In the genomic region with DNA sequence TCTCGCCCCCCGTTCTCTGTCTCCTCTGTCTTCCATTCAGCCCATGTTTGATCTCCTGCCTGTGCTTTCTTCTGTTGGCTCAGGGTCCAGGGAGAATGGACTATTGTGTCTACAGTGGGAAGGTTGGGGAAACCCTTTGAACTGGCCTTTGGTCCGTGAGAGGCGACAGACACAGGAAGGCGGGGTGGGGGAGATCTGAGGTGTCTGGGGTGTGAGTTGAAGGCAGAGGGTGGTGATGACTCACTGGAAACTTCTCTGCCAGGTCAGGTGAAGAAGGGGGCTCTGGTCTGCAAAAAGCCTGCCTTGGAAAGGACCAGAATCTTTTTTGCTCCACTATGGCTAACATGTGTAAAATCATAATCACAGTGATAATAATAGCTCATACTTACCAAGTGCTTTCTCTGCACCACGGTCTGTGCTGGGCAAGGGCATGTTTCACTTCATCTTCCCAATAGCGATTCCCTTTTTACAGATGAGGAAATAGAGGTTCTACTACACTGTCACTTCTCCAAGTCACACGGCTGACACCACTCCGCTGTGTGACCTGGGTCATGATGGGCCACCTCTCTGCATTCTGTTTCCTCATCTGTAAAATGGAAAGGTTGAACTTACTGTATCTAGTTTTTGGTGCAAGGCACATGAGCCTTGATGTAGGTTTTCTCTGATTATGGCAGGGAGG, we compare ENCODE assay signal across 26 cellular contexts.
DNase-seq lines count a peak whose midpoint lies in the region; ATAC-seq, FAIRE-seq and TF ChIP-seq lines count a peak whose summit lies in the region.
"Had no signal": no experiment of that assay in that cellular context is flagged by ENCODE, and none has a peak within 500 bp of the region (broad histone marks: within the 10 kb centered on the region; RNA-seq: fewer than 3 reads in every experiment).

No MANE protein-coding gene starts in this region.

- peaks cover 16% of the 10 kb centered on the region for H3K27me3 Mint-ChIP-seq in neural progenitor cell (ENCODE audit: insufficient read depth, low read depth)

- TF ChIP-seq POLR2A in GM12878 (IDR thresholded peaks at IDR 0.05; ENCODE audit: low read depth, low read length) = no peak

- no peak overlapping the region for H3K27ac ChIP-seq in GM12878 (ENCODE audit: control insufficient read depth, insufficient read depth)
- no peak overlapping the region for H3K27ac ChIP-seq in neural progenitor cell
- H3K27ac ChIP-seq: HL-60, left ventricle myocardium inferior, right atrium auricular region, transverse colon had no signal

- H3K4me2 ChIP-seq in GM12878 (ENCODE audit: control insufficient read depth, insufficient read depth) (no peak overlapping the region), neural progenitor cell (no peak overlapping the region)

- no peaks in the 10 kb centered on the region; the same call in 2 of the 3 replicates for H3K9me3 ChIP-seq in GM12878 (replicated peaks; ENCODE audit: control insufficient read depth, insufficient read depth, low read length)
- no peaks in the 10 kb centered on the region for H3K9me3 ChIP-seq in neural progenitor cell (ENCODE audit: low read depth)
- H3K9me3 ChIP-seq: right atrium auricular region, transverse colon had no signal

- POLR2A ChIA-PET in GM12878 (lab: Charles Lee) = no interaction called here

- RAD21 ChIA-PET in GM12878 (lab: Charles Lee; ENCODE audit: unreplicated experiment) = no interaction called here

- H3K27ac Mint-ChIP-seq in neural progenitor cell = peak overlapping the region; percentile 51
- H3K27ac Mint-ChIP-seq: activated naive CD8-positive, alpha-beta T cell treated with anti-CD3 and anti-CD28 coated beads, Interleukin-2, amount 50 U/mL, for 24 hours; natural killer cell treated with Interleukin-12 subunit alpha and Interleukin-12 subunit beta and Interleukin-15 and Interleukin-18, amount 100 ng/mL, for 72 hours; T-helper 2 cell treated with Interferon-gamma antibody and Interleukin-4, amounts not matched to agents 5 μg/mL and 100 μg/mL, for 36 hours had no signal

- BruUV-seq in GM12878 (replicated peaks; lab: Mats Ljungman, UMichigan) = no TSS peak

- H3K9me3 Mint-ChIP-seq in neural progenitor cell = peaks cover 10% of the 10 kb centered on the region
- H3K9me3 Mint-ChIP-seq: activated naive CD8-positive, alpha-beta T cell treated with anti-CD3 and anti-CD28 coated beads, Interleukin-2, amount 50 U/mL, for 24 hours; activated T-cell treated with anti-CD3 and anti-CD28 coated beads, Interleukin-2, amount 50 U/mL, for 4 hours; natural killer cell treated with Interleukin-12 subunit alpha and Interleukin-12 subunit beta and Interleukin-15 and Interleukin-18, amount 100 ng/mL, for 72 hours; T-helper 2 cell treated with Interferon-gamma antibody and Interleukin-4, amounts not matched to agents 5 μg/mL and 100 μg/mL, for 36 hours had no signal

- no peak for TF ChIP-seq RAD21 in GM12878 (IDR thresholded peaks at IDR 0.05; ENCODE audit: insufficient read depth, low read depth, low read length)

- no peak for TF ChIP-seq CTCF in GM12865 (IDR thresholded peaks at IDR 0.05; ENCODE audit: insufficient read depth, low read depth, low read length, missing control alignments)
- TF ChIP-seq CTCF in GM12878 (IDR thresholded peaks at IDR 0.05 in 2 of 3, conservative IDR thresholded peaks at IDR 0.05 in 1 of 3; ENCODE audit: control insufficient read depth in 2 of 3, extremely low read depth in 1 of 3, insufficient read depth in 1 of 3, low read depth in 3 of 3, low read length in 3 of 3) = no peak
- no peak for TF ChIP-seq CTCF in neural progenitor cell (IDR thresholded peaks at IDR 0.05)

- CTCF ChIA-PET in GM12878 (lab: Yijun Ruan, JAX) = no interaction called here

- SMC1A ChIA-PET in GM12878 (lab: Charles Lee; ENCODE audit: uncharacterized antibody, unreplicated experiment) = interaction anchor here (0.6 kb wide), 1 partner anchor 18 kb away, joined by 3 read pairs; no protein-coding TSS in a partner anchor

- ATAC-seq in HG02798 (IDR thresholded peaks at IDR 0.05; ENCODE audit: poor library complexity, unreplicated experiment) = peak; percentile 44
- ATAC-seq in GM12878 = peak; percentile 48
- ATAC-seq: activated naive CD8-positive, alpha-beta T cell treated with anti-CD3 and anti-CD28 coated beads, Interleukin-2, amount 50 U/mL, for 24 hours; activated T-cell treated with anti-CD3 and anti-CD28 coated beads, Interleukin-2, amount 50 U/mL, for 4 hours; natural killer cell treated with Interleukin-12 subunit alpha and Interleukin-12 subunit beta and Interleukin-15 and Interleukin-18, amount 100 ng/mL, for 72 hours; SK-N-SH treated with all-trans-retinoic acid at 6 μM for 48 hours had no signal

- no peaks in the 10 kb centered on the region for H3F3A ChIP-seq in neural progenitor cell (ENCODE audit: low read depth)

- in situ Hi-C loops in GM12878 (cut with MboI) = no loop called here

- H3K36me3 ChIP-seq in GM12878 (ENCODE audit: control insufficient read depth in 2 of 2, insufficient read depth in 2 of 2, low read length in 1 of 2) = no peaks in the 10 kb centered on the region
- H3K36me3 ChIP-seq in neural progenitor cell = no peaks in the 10 kb centered on the region
- H3K36me3 ChIP-seq: left ventricle myocardium inferior, right atrium auricular region, transverse colon had no signal

- H3K36me3 Mint-ChIP-seq in neural progenitor cell = no peaks in the 10 kb centered on the region
- H3K36me3 Mint-ChIP-seq: natural killer cell treated with Interleukin-12 subunit alpha and Interleukin-12 subunit beta and Interleukin-15 and Interleukin-18, amount 100 ng/mL, for 72 hours had no signal

- H3K79me2 ChIP-seq in GM12878 (ENCODE audit: control insufficient read depth, insufficient read depth, low read length) (no peaks in the 10 kb centered on the region), neural progenitor cell (ENCODE audit: low read depth) (no peaks in the 10 kb centered on the region)

- H3K4me3 Mint-ChIP-seq in neural progenitor cell = no peak overlapping the region
- H3K4me3 Mint-ChIP-seq: activated naive CD8-positive, alpha-beta T cell treated with anti-CD3 and anti-CD28 coated beads, Interleukin-2, amount 50 U/mL, for 24 hours; activated T-cell treated with anti-CD3 and anti-CD28 coated beads, Interleukin-2, amount 50 U/mL, for 4 hours; central memory CD8-positive, alpha-beta T cell; natural killer cell treated with Interleukin-12 subunit alpha and Interleukin-12 subunit beta and Interleukin-15 and Interleukin-18, amount 100 ng/mL, for 72 hours; T-helper 2 cell treated with Interferon-gamma antibody and Interleukin-4, amounts not matched to agents 5 μg/mL and 100 μg/mL, for 36 hours had no signal

- no peaks in the 10 kb centered on the region for H3K27me3 ChIP-seq in GM12878 (replicated peaks in 1 of 2; ENCODE audit: control insufficient read depth in 2 of 2, insufficient read depth in 2 of 2, low read length in 1 of 2)
- no peaks in the 10 kb centered on the region for H3K27me3 ChIP-seq in neural progenitor cell
- H3K27me3 ChIP-seq: right atrium auricular region, transverse colon had no signal

- H4K20me1 ChIP-seq in GM12878 (ENCODE audit: control insufficient read depth, insufficient read depth) = no peaks in the 10 kb centered on the region
- no peaks in the 10 kb centered on the region for H4K20me1 ChIP-seq in neural progenitor cell (ENCODE audit: low read depth)

- peaks cover 12% of the 10 kb centered on the region for H3K4me1 Mint-ChIP-seq in neural progenitor cell
- H3K4me1 Mint-ChIP-seq: activated naive CD8-positive, alpha-beta T cell treated with anti-CD3 and anti-CD28 coated beads, Interleukin-2, amount 50 U/mL, for 24 hours; central memory CD8-positive, alpha-beta T cell had no signal

- WGBS in GM12878 (ENCODE audit: insufficient coverage, insufficient replicate concordance, low lambda C conversion rate, missing lambda C conversion rate) = 27% methylated on average over 9 of the region's 9 CpGs

- H3K4me1 ChIP-seq in GM12878 (ENCODE audit: control insufficient read depth, insufficient read depth, low read length) = no peaks in the 10 kb centered on the region
- no peaks in the 10 kb centered on the region for H3K4me1 ChIP-seq in neural progenitor cell
- H3K4me1 ChIP-seq: left ventricle myocardium inferior, right atrium auricular region, transverse colon had no signal

- intact Hi-C loops in GM12878 (cut with micrococcal nuclease; ENCODE audit: unreplicated experiment) = no loop called here

- H3K9ac ChIP-seq in GM12878 (ENCODE audit: control insufficient read depth, insufficient read depth, low read length) (no peak overlapping the region), neural progenitor cell (no peak overlapping the region)

- H3K4me3 ChIP-seq in GM12865 (ENCODE audit: low read depth, low read length) (no peak overlapping the region), GM12878 (no peak overlapping the region), neural progenitor cell (no peak overlapping the region)
- H3K4me3 ChIP-seq: left ventricle myocardium inferior, right atrium auricular region, transverse colon had no signal

- no peak for TF ChIP-seq EP300 in GM12878 (IDR thresholded peaks at IDR 0.05; ENCODE audit: borderline replicate concordance in 1 of 2, control insufficient read depth in 1 of 2, low read depth in 2 of 2, low read length in 2 of 2)

- no peak for FAIRE-seq in GM12878 (lab: Jason Lieb, UNC)

- H2AFZ ChIP-seq in GM12878 (ENCODE audit: control insufficient read depth, low read depth, low read length) = no peak overlapping the region
- no peak overlapping the region for H2AFZ ChIP-seq in neural progenitor cell (replicated peaks)

- DNase-seq in GM12865 (ENCODE audit: low read depth) = peak; percentile 27
- DNase-seq in GM12878 (ENCODE audit: low read depth, low spot score) = no peak
- no peak for DNase-seq in neural progenitor cell (ENCODE audit: low spot score)
- DNase-seq in NCI-H524 treated with DMSO at 0.1 percent for 48 hours (lab: John Stamatoyannopoulos, UW) = no peak
- DNase-seq in cerebellum (ENCODE audit: low spot score) = no peak
- no peak for DNase-seq in NCI-H82 (lab: John Stamatoyannopoulos, UW)
- DNase-seq in effector CD8-positive, alpha-beta T cell (lab: John Stamatoyannopoulos, UW) = no peak
- DNase-seq: ACHN; activated CD4-positive, alpha-beta T cell treated with anti-CD3 and anti-CD28 coated beads for 48 hours; activated naive CD8-positive, alpha-beta T cell treated with anti-CD3 and anti-CD28 coated beads, Interleukin-2, amount 50 U/mL, for 24 hours; activated T-cell treated with anti-CD3 and anti-CD28 coated beads, Interleukin-2, amount 50 U/mL, for 4 hours; DMS53; Kasumi-1; left ventricle myocardium inferior; NCI-H1092 treated with DMSO at 0.1 percent for 48 hours; NCI-H187 treated with DMSO at 0.1 percent for 48 hours; NCI-H526 treated with DMSO at 0.1 percent for 48 hours; stimulated activated CD4-positive, alpha-beta T cell treated with anti-CD3 and anti-CD28 coated beads, Interleukin-2, amount 100 ng/mL, for 24 hours; transverse colon had no signal

TF ChIP-seq in GM12878, 131 proteins besides CTCF, POLR2A, EP300 and RAD21:
- TF ChIP-seq NR2F1 (conservative IDR thresholded peaks at IDR 0.05) (0 out of 2 replicates have a peak, but pooled peaks have one; percentile 25), BHLHE40 (IDR thresholded peaks at IDR 0.05; ENCODE audit: borderline replicate concordance in 1 of 2, low read depth in 2 of 2, low read length in 1 of 2) (peak in 1 of 2 experiments; percentile 18; a peak in 1 of 4 replicates), IKZF1 (conservative IDR thresholded peaks at IDR 0.05) (peak; percentile 52), WRNIP1 (IDR thresholded peaks at IDR 0.05; ENCODE audit: borderline replicate concordance, low read depth, low read length) (no peak), HDAC2 (IDR thresholded peaks at IDR 0.05) (no peak)
